In genomic region chr6:118511930-118512715, GRCh38 we compare ENCODE assay signal across 26 cellular contexts. TPM values are rescaled to one million over a fixed set of nuclear protein-coding genes. Genes with fewer than 3 reads are reported as not detected.
DNase-seq lines count a peak whose midpoint lies in the region; ATAC-seq and TF ChIP-seq lines count a peak whose summit lies in the region.
"Had no signal": no experiment of that assay in that cellular context is flagged by ENCODE, and none has a peak within 500 bp of the region (broad histone marks: within the 10 kb centered on the region; RNA-seq: fewer than 3 reads in every experiment).

No MANE protein-coding gene starts in this region.

- DNase-seq in cardiac muscle cell (ENCODE audit: low read depth in 1 of 2, low spot score in 1 of 2) (no peak), Right ventricle myocardium inferior (ENCODE audit: missing footprints) (no peak), NCI-H2196 (lab: John Stamatoyannopoulos, UW; ENCODE audit: unreplicated experiment) (no peak), ascending aorta (ENCODE audit: low spot score in 2 of 2) (no peak)
- DNase-seq in activated naive CD8-positive, alpha-beta T cell treated with anti-CD3 and anti-CD28 coated beads for 36 hours: no peak
- no peak for DNase-seq in natural killer cell treated with Interleukin-12 subunit alpha and Interleukin-12 subunit beta and Interleukin-15 and Interleukin-18, amount 100 ng/mL, for 72 hours (ENCODE audit: low spot score)
- DNase-seq: activated CD4-positive, CD25-positive, alpha-beta regulatory T cell treated with anti-CD3 and anti-CD28 coated beads, Interleukin-2, amount 50 U/mL, for 72 hours; activated T-cell treated with anti-CD3 and anti-CD28 coated beads, Interleukin-2, amount 50 U/mL, for 48 hours; colonic mucosa; DMS 273 treated with DMSO at 0.1 percent for 48 hours; endodermal cell; esophagus squamous epithelium; H7; MG63; NCI-H69; retina; stimulated activated CD4-positive, alpha-beta T cell treated with anti-CD3 and anti-CD28 coated beads, Interleukin-12 subunit alpha, Interleukin-12 subunit beta, amount 100 ng/mL, for 4 hours; stimulated activated CD4-positive, alpha-beta T cell treated with anti-CD3 and anti-CD28 coated beads, Interleukin-4, amount 100 ng/mL, for 4 hours had no signal

- intact Hi-C loops in Right ventricle myocardium inferior (cut with DNase I) (no loop called here), ascending aorta (cut with DNase I) (loop anchor here (2.0 to 5.0 kb wide), 2 partner anchors 39 to 290 kb away; no protein-coding TSS in a partner anchor)

- H3K4me1 ChIP-seq in cardiac muscle cell (ENCODE audit: low read depth) (peaks cover 25% of the 10 kb centered on the region), ascending aorta (peaks cover 0 to 8% of the 10 kb centered on the region in 2 donors)
- H3K4me1 ChIP-seq: colonic mucosa, esophagus squamous epithelium had no signal

- peaks cover 3% of the 10 kb centered on the region for H3K9me3 Mint-ChIP-seq in activated naive CD8-positive, alpha-beta T cell treated with anti-CD3 and anti-CD28 coated beads for 36 hours
- no peaks in the 10 kb centered on the region for H3K9me3 Mint-ChIP-seq in natural killer cell treated with Interleukin-12 subunit alpha and Interleukin-12 subunit beta and Interleukin-15 and Interleukin-18, amount 100 ng/mL, for 72 hours
- H3K9me3 Mint-ChIP-seq: endodermal cell had no signal

- no peak for ATAC-seq in Right ventricle myocardium inferior
- no peak for ATAC-seq in natural killer cell treated with Interleukin-12 subunit alpha and Interleukin-12 subunit beta and Interleukin-15 and Interleukin-18, amount 100 ng/mL, for 72 hours
- ATAC-seq in HG03159 (IDR thresholded peaks at IDR 0.05; ENCODE audit: unreplicated experiment): no peak
- ATAC-seq: gastroesophageal sphincter had no signal

- no peaks in the 10 kb centered on the region for H3K36me3 ChIP-seq in cardiac muscle cell
- no peaks in the 10 kb centered on the region for H3K36me3 ChIP-seq in ascending aorta
- H3K36me3 ChIP-seq: colonic mucosa, esophagus squamous epithelium, gastroesophageal sphincter, MG63 had no signal

- no peak overlapping the region for H3K4me3 ChIP-seq in cardiac muscle cell
- peak overlapping the region in 1 of 2 donors; percentile 22 for H3K4me3 ChIP-seq in ascending aorta
- H3K4me3 ChIP-seq: colonic mucosa, esophagus squamous epithelium, gastroesophageal sphincter, MG63 had no signal

- no peak for TF ChIP-seq CTCF in cardiac muscle cell (IDR thresholded peaks at IDR 0.05; ENCODE audit: low read depth, low read length)
- TF ChIP-seq CTCF in ascending aorta (IDR thresholded peaks at IDR 0.05): no peak

- H3K4me1 Mint-ChIP-seq in activated naive CD8-positive, alpha-beta T cell treated with anti-CD3 and anti-CD28 coated beads for 36 hours: peaks cover 27% of the 10 kb centered on the region
- peaks cover 14 to 19% of the 10 kb centered on the region in 2 donors for H3K4me1 Mint-ChIP-seq in natural killer cell treated with Interleukin-12 subunit alpha and Interleukin-12 subunit beta and Interleukin-15 and Interleukin-18, amount 100 ng/mL, for 72 hours (ENCODE audit: low read depth in 2 of 2)

- H3K27ac ChIP-seq in cardiac muscle cell (peak overlapping the region; percentile 13), ascending aorta (peak overlapping the region in 1 of 2 donors; percentile 47)
- H3K27ac ChIP-seq: C4-2B, colonic mucosa, esophagus squamous epithelium, gastroesophageal sphincter had no signal

- peak overlapping the region; percentile 20 for H3K27ac Mint-ChIP-seq in activated naive CD8-positive, alpha-beta T cell treated with anti-CD3 and anti-CD28 coated beads for 36 hours
- peak overlapping the region; percentile 13 to 56 for H3K27ac Mint-ChIP-seq in natural killer cell treated with Interleukin-12 subunit alpha and Interleukin-12 subunit beta and Interleukin-15 and Interleukin-18, amount 100 ng/mL, for 72 hours
- H3K27ac Mint-ChIP-seq: brain, endodermal cell had no signal

- no peaks in the 10 kb centered on the region for H3K27me3 Mint-ChIP-seq in activated naive CD8-positive, alpha-beta T cell treated with anti-CD3 and anti-CD28 coated beads for 36 hours
- H3K27me3 Mint-ChIP-seq in natural killer cell treated with Interleukin-12 subunit alpha and Interleukin-12 subunit beta and Interleukin-15 and Interleukin-18, amount 100 ng/mL, for 72 hours: no peaks in the 10 kb centered on the region
- H3K27me3 Mint-ChIP-seq: brain had no signal

- no peaks in the 10 kb centered on the region for H3K27me3 ChIP-seq in cardiac muscle cell
- no peaks in the 10 kb centered on the region for H3K27me3 ChIP-seq in ascending aorta
- H3K27me3 ChIP-seq: colonic mucosa, esophagus squamous epithelium, gastroesophageal sphincter, MG63 had no signal

- H3K36me3 Mint-ChIP-seq in activated naive CD8-positive, alpha-beta T cell treated with anti-CD3 and anti-CD28 coated beads for 36 hours: peaks cover 13% of the 10 kb centered on the region
- H3K36me3 Mint-ChIP-seq in natural killer cell treated with Interleukin-12 subunit alpha and Interleukin-12 subunit beta and Interleukin-15 and Interleukin-18, amount 100 ng/mL, for 72 hours: no peaks in the 10 kb centered on the region

- H3K9me3 ChIP-seq in cardiac muscle cell (ENCODE audit: low read depth): no peaks in the 10 kb centered on the region
- H3K9me3 ChIP-seq in ascending aorta: no peaks in the 10 kb centered on the region
- H3K9me3 ChIP-seq: colonic mucosa, esophagus squamous epithelium, gastroesophageal sphincter, MG63 had no signal

- H3K4me3 Mint-ChIP-seq in activated naive CD8-positive, alpha-beta T cell treated with anti-CD3 and anti-CD28 coated beads for 36 hours: no peak overlapping the region
- no peak overlapping the region for H3K4me3 Mint-ChIP-seq in natural killer cell treated with Interleukin-12 subunit alpha and Interleukin-12 subunit beta and Interleukin-15 and Interleukin-18, amount 100 ng/mL, for 72 hours
- H3K4me3 Mint-ChIP-seq: brain, endodermal cell had no signal

RNA-seq across cellular contexts. Expression of gene PLN, which starts 36.0 kb away (rescaled TPM):
- total RNA-seq in cardiac muscle cell: 187 and 230 TPM in 2 replicates
- polyA plus RNA-seq in cardiac muscle cell: 502 and 603 TPM in 2 replicates
- total RNA-seq in Right ventricle myocardium inferior: 2,685 TPM
- not detected for total RNA-seq in activated naive CD8-positive, alpha-beta T cell treated with anti-CD3 and anti-CD28 coated beads for 36 hours
- not detected for total RNA-seq in natural killer cell treated with Interleukin-12 subunit alpha and Interleukin-12 subunit beta and Interleukin-15 and Interleukin-18, amount 100 ng/mL, for 72 hours
- total RNA-seq in ascending aorta: 129 TPM
- total RNA-seq: activated CD8-positive, alpha-beta memory T cell treated with anti-CD3 and anti-CD28 coated beads for 36 hours; endodermal cell; H7; lung microvascular endothelial cell; OCI-LY7 had no signal
- polyA plus RNA-seq: keratinocyte had no signal

Comparison
In these comparisons a context has a peak if more than half of its experiments do, and no peak if none do; other contexts are left out.
1. RNA of gene PLN, which starts 36.0 kb away (total RNA-seq): 2,685 TPM in Right ventricle myocardium inferior (single experiment), 187 to 230 TPM in cardiac muscle cell and 129 TPM in ascending aorta (single experiment); not detected in activated naive CD8-positive, alpha-beta T cell treated with anti-CD3 and anti-CD28 coated beads for 36 hours and not detected in natural killer cell treated with Interleukin-12 subunit alpha and Interleukin-12 subunit beta and Interleukin-15 and Interleukin-18, amount 100 ng/mL, for 72 hours; every median in the first group is over 100 times any median in the second.